Comparison of ENCODE assay signal across 1 cellular context in the genomic region with DNA sequence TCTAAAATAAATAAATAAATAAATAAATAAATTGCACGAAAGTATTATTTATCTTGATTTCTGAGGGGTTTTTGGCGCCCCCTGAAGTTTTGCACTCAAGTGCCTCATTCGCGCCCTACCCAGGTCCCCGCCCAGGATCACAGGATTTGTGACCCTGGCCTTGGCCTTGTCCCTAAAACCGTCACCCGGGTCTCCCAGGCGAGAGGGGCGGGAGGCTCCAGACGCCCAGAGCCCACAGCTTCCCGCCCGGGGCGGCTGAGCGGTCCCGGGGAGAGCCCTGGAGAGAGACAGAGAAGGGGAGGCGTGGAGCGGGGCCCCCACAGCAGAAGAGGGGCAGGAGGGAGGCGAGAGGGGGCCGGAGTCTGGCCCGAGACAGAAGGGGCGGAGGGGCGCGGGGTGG.
TF ChIP-seq lines count a peak whose summit lies in the region.

No MANE protein-coding gene starts in this region.

TF ChIP-seq in GM23338, 12 proteins besides CTCF, POLR2A, EP300 and RAD21 (continued from another document):
- TF ChIP-seq, protein P1, sequence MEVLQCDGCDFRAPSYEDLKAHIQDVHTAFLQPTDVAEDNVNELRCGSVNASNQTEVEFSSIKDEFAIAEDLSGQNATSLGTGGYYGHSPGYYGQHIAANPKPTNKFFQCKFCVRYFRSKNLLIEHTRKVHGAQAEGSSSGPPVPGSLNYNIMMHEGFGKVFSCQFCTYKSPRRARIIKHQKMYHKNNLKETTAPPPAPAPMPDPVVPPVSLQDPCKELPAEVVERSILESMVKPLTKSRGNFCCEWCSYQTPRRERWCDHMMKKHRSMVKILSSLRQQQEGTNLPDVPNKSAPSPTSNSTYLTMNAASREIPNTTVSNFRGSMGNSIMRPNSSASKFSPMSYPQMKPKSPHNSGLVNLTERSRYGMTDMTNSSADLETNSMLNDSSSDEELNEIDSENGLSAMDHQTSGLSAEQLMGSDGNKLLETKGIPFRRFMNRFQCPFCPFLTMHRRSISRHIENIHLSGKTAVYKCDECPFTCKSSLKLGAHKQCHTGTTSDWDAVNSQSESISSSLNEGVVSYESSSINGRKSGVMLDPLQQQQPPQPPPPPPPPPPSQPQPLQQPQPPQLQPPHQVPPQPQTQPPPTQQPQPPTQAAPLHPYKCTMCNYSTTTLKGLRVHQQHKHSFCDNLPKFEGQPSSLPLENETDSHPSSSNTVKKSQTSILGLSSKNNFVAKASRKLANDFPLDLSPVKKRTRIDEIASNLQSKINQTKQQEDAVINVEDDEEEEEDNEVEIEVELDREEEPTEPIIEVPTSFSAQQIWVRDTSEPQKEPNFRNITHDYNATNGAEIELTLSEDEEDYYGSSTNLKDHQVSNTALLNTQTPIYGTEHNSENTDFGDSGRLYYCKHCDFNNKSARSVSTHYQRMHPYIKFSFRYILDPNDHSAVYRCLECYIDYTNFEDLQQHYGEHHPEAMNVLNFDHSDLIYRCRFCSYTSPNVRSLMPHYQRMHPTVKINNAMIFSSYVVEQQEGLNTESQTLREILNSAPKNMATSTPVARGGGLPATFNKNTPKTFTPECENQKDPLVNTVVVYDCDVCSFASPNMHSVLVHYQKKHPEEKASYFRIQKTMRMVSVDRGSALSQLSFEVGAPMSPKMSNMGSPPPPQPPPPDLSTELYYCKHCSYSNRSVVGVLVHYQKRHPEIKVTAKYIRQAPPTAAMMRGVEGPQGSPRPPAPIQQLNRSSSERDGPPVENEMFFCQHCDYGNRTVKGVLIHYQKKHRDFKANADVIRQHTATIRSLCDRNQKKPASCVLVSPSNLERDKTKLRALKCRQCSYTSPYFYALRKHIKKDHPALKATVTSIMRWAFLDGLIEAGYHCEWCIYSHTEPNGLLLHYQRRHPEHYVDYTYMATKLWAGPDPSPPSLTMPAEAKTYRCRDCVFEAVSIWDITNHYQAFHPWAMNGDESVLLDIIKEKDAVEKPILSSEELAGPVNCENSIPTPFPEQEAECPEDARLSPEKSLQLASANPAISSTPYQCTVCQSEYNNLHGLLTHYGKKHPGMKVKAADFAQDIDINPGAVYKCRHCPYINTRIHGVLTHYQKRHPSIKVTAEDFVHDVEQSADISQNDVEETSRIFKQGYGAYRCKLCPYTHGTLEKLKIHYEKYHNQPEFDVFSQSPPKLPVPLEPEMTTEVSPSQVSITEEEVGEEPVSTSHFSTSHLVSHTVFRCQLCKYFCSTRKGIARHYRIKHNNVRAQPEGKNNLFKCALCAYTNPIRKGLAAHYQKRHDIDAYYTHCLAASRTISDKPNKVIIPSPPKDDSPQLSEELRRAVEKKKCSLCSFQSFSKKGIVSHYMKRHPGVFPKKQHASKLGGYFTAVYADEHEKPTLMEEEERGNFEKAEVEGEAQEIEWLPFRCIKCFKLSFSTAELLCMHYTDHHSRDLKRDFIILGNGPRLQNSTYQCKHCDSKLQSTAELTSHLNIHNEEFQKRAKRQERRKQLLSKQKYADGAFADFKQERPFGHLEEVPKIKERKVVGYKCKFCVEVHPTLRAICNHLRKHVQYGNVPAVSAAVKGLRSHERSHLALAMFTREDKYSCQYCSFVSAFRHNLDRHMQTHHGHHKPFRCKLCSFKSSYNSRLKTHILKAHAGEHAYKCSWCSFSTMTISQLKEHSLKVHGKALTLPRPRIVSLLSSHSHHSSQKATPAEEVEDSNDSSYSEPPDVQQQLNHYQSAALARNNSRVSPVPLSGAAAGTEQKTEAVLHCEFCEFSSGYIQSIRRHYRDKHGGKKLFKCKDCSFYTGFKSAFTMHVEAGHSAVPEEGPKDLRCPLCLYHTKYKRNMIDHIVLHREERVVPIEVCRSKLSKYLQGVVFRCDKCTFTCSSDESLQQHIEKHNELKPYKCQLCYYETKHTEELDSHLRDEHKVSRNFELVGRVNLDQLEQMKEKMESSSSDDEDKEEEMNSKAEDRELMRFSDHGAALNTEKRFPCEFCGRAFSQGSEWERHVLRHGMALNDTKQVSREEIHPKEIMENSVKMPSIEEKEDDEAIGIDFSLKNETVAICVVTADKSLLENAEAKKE (CRISPR knock-in tag; IDR thresholded peaks at IDR 0.05) = no peak
- TF ChIP-seq ZNF331 (CRISPR knock-in tag; IDR thresholded peaks at IDR 0.05; ENCODE audit: low read depth) (no peak), STAT1 (IDR thresholded peaks at IDR 0.05; ENCODE audit: unreplicated experiment) (no peak)
